ENCODE assay signal across 9 cellular contexts in genomic region chrX:51641421-51642021, GRCh38. TPM values are rescaled to one million over a fixed set of nuclear protein-coding genes. Genes with fewer than 3 reads are reported as not detected.
DNase-seq lines count a peak whose midpoint lies in the region; ATAC-seq and TF ChIP-seq lines count a peak whose summit lies in the region.
"Had no signal": no experiment of that assay in that cellular context is flagged by ENCODE, and none has a peak within 500 bp of the region (broad histone marks: within the 10 kb centered on the region; RNA-seq: fewer than 3 reads in every experiment).

No MANE protein-coding gene starts in this region.

- H3K4me3 Mint-ChIP-seq in CD4-positive, alpha-beta T cell, result no peak overlapping the region
- H3K4me3 Mint-ChIP-seq: memory B cell had no signal

- H3K9ac ChIP-seq in OCI-LY1 (ENCODE audit: low read length), result no peak overlapping the region

- H4K20me1 ChIP-seq in OCI-LY1 (ENCODE audit: insufficient read depth, low read length), result no peaks in the 10 kb centered on the region

- peaks cover 16% of the 10 kb centered on the region for H3K27me3 ChIP-seq in CD4-positive, alpha-beta T cell (ENCODE audit: control insufficient read depth, insufficient read depth, low read length)
- H3K27me3 ChIP-seq in OCI-LY1 (ENCODE audit: insufficient read depth, low read length) (no peaks in the 10 kb centered on the region), tibial artery (no peaks in the 10 kb centered on the region)

- no peak overlapping the region for H2AFZ ChIP-seq in OCI-LY1 (ENCODE audit: low read length)

- H3F3A ChIP-seq in OCI-LY1 (ENCODE audit: insufficient read depth, low read length), result no peaks in the 10 kb centered on the region

- no peaks in the 10 kb centered on the region for H3K9me2 ChIP-seq in OCI-LY1 (ENCODE audit: low read depth, low read length)

- no peaks in the 10 kb centered on the region for H3K4me1 Mint-ChIP-seq in CD4-positive, alpha-beta T cell (ENCODE audit: low read depth)
- H3K4me1 Mint-ChIP-seq: memory B cell had no signal

- no peaks in the 10 kb centered on the region for H3K36me3 Mint-ChIP-seq in CD4-positive, alpha-beta T cell (ENCODE audit: low read depth)
- H3K36me3 Mint-ChIP-seq: memory B cell had no signal

- H3K4me1 ChIP-seq in OCI-LY1 (ENCODE audit: insufficient read depth, low read length, severe bottlenecking) (no peaks in the 10 kb centered on the region), tibial artery (no peaks in the 10 kb centered on the region)

- H3K4me3 ChIP-seq in OCI-LY1 (ENCODE audit: low read depth, low read length, poor library complexity, severe bottlenecking) (no peak overlapping the region), tibial artery (no peak overlapping the region)

- no peaks in the 10 kb centered on the region for H3K9me3 ChIP-seq in CD4-positive, alpha-beta T cell (ENCODE audit: control insufficient read depth, low read length)
- no peaks in the 10 kb centered on the region for H3K9me3 ChIP-seq in OCI-LY1 (ENCODE audit: low read length)
- H3K9me3 ChIP-seq in tibial artery, result no peaks in the 10 kb centered on the region

- H3K27me3 Mint-ChIP-seq in CD4-positive, alpha-beta T cell, result peaks cover 42% of the 10 kb centered on the region

- no peaks in the 10 kb centered on the region for H3K79me2 ChIP-seq in OCI-LY1 (ENCODE audit: insufficient read depth, low read length)

- no peaks in the 10 kb centered on the region for H3K9me3 Mint-ChIP-seq in CD4-positive, alpha-beta T cell
- H3K9me3 Mint-ChIP-seq: memory B cell had no signal

- CTCF ChIA-PET in CD4-positive, alpha-beta T cell (lab: Charles Lee), result interaction anchor here (1.1 kb wide), 1 partner anchor 620 kb away, joined by 5 read pairs; no protein-coding TSS in a partner anchor

- H3K4me2 ChIP-seq in OCI-LY1 (ENCODE audit: low read length), result no peak overlapping the region

- POLR2A ChIA-PET in CD4-positive, alpha-beta T cell (lab: Charles Lee), result interaction anchor here (1.1 kb wide), 1 partner anchor 620 kb away, joined by 3 read pairs; no protein-coding TSS in a partner anchor

- no peak overlapping the region for H3K27ac Mint-ChIP-seq in CD4-positive, alpha-beta T cell
- H3K27ac Mint-ChIP-seq: memory B cell had no signal

- TF ChIP-seq CTCF in CD4-positive, alpha-beta T cell (IDR thresholded peaks at IDR 0.05), result peak; percentile 34
- no peak for TF ChIP-seq CTCF in GM20000 (IDR thresholded peaks at IDR 0.05; ENCODE audit: extremely low read depth, missing control alignments)
- TF ChIP-seq CTCF in OCI-LY1 (IDR thresholded peaks at IDR 0.05; ENCODE audit: low read length), result peak; percentile 53; the same call in 1 of the 2 replicates
- TF ChIP-seq CTCF in tibial artery (IDR thresholded peaks at IDR 0.05), result no peak

- DNase-seq in CD4-positive, alpha-beta T cell, result no peak
- peak; percentile 23 for DNase-seq in GM20000 (ENCODE audit: low spot score)
- peak; percentile 19 for DNase-seq in fibroblast of gingiva (ENCODE audit: low read depth)
- peak; percentile 5 for DNase-seq in pulmonary artery endothelial cell (ENCODE audit: low read depth, low spot score)
- DNase-seq in tibial artery, result no peak

- intact Hi-C loops in CD4-positive, alpha-beta T cell (cut with DNase I, micrococcal nuclease), result loop anchor here in 1 of 2 experiments (5.0 kb wide), 1 partner anchor 161 kb away; no protein-coding TSS in a partner anchor
- intact Hi-C loops in tibial artery (cut with DNase I; ENCODE audit: low total_unique reads), result no loop called here

- H3K36me3 ChIP-seq in OCI-LY1 (ENCODE audit: insufficient read depth, low read length) (no peaks in the 10 kb centered on the region), tibial artery (no peaks in the 10 kb centered on the region)

- ATAC-seq in CD4-positive, alpha-beta T cell (ENCODE audit: poor library complexity), result no peak
- ATAC-seq in GM19395 (IDR thresholded peaks at IDR 0.05; ENCODE audit: unreplicated experiment), result no peak
- no peak for ATAC-seq in GM19397 (IDR thresholded peaks at IDR 0.05; ENCODE audit: unreplicated experiment)

- no peak overlapping the region for H3K27ac ChIP-seq in CD4-positive, alpha-beta T cell (ENCODE audit: low read depth, low read length)
- H3K27ac ChIP-seq in OCI-LY1 (ENCODE audit: low read depth, low read length, poor library complexity, severe bottlenecking) (no peak overlapping the region), tibial artery (no peak overlapping the region)

RNA-seq across cellular contexts. Expression of gene CENPVL3, which starts 22.8 kb away (rescaled TPM):
- not detected for total RNA-seq in CD4-positive, alpha-beta T cell
- not detected in 2 replicates for total RNA-seq in pulmonary artery endothelial cell

RNA-seq across cellular contexts. Expression of gene CENPVL2, which starts 41.1 kb away (rescaled TPM):
- total RNA-seq in CD4-positive, alpha-beta T cell, result not detected
- not detected in 2 replicates for total RNA-seq in pulmonary artery endothelial cell

Comparison
In these comparisons a context has a peak if more than half of its experiments do, and no peak if none do; other contexts are left out.
1. DNase-seq: peak in GM20000 (single experiment), fibroblast of gingiva (single experiment) and pulmonary artery endothelial cell (single experiment); none in CD4-positive, alpha-beta T cell (0 of 10) and tibial artery (0 of 2).
2. CTCF ChIP-seq: peak in CD4-positive, alpha-beta T cell (single experiment) and OCI-LY1 (single experiment); none in GM20000 (single experiment) and tibial artery (0 of 2).